In the genomic region with DNA sequence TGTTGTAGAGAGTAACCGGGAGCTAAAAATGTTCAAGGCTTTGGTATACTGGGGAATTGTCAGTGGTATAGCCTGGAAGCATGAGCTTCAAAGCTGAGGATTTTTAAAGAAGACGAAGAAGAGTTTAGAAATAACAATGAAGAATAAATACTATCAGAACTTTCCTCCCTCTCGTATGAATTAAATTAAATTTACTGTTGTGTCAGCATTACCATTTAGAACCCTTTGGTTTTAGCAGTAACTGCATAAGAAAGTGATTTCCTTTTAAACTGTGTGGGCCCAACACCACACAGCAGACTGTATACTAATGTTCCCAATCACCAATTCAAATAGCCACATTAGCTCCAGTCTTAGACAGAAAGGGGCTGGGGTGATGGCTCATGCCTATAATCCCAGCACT, we compare ENCODE assay signal across 3 cellular contexts.
TF ChIP-seq lines count a peak whose summit lies in the region.

No MANE protein-coding gene starts in this region.

TF ChIP-seq in HepG2, 621 proteins besides CTCF, POLR2A, EP300 and RAD21:
- TF ChIP-seq SETDB1 (CRISPR knock-in tag; IDR thresholded peaks at IDR 0.05; ENCODE audit: borderline replicate concordance) (no peak), ZNF263 (CRISPR knock-in tag; IDR thresholded peaks at IDR 0.05) (no peak), PRMT3 (CRISPR knock-in tag; IDR thresholded peaks at IDR 0.05; ENCODE audit: borderline replicate concordance, low read depth) (no peak), MAFK (conservative IDR thresholded peaks at IDR 0.05 in 1 of 2, IDR thresholded peaks at IDR 0.05 in 1 of 2; ENCODE audit: low read length in 2 of 2) (peak in 1 of 2 experiments; percentile 75; a peak in 3 of 4 replicates), MAFF (IDR thresholded peaks at IDR 0.05; ENCODE audit: low read depth, low read length) (peak; percentile 43; the same call in 1 of the 2 replicates)

TF ChIP-seq in IMR-90, 13 proteins besides CTCF, POLR2A, EP300 and RAD21:
- TF ChIP-seq MAFK (IDR thresholded peaks at IDR 0.05; ENCODE audit: low read depth, low read length), result peak; percentile 65
- TF ChIP-seq SMC3 (IDR thresholded peaks at IDR 0.05; ENCODE audit: low read depth, low read length), result no peak
- TF ChIP-seq MXI1 (IDR thresholded peaks at IDR 0.05; ENCODE audit: borderline replicate concordance, low read depth, low read length), result no peak
- TF ChIP-seq CHD1 (IDR thresholded peaks at IDR 0.05; ENCODE audit: low read depth, low read length), result no peak
- TF ChIP-seq NFE2L2 (IDR thresholded peaks at IDR 0.05; ENCODE audit: low read depth, low read length), result no peak
- no peak for TF ChIP-seq RCOR1 (IDR thresholded peaks at IDR 0.05; ENCODE audit: insufficient replicate concordance, low read length)

TF ChIP-seq in K562, 482 proteins besides CTCF, POLR2A, EP300 and RAD21:
- 0 out of 2 replicates have a peak, but pooled peaks have one; percentile 11 for TF ChIP-seq MAFK (IDR thresholded peaks at IDR 0.05; ENCODE audit: low read length)
- TF ChIP-seq BHLHE40 (IDR thresholded peaks at IDR 0.05; ENCODE audit: low read length), result no peak
- peak; percentile 37; the same call in 1 of the 2 replicates for TF ChIP-seq C11orf30 (IDR thresholded peaks at IDR 0.05; ENCODE audit: low read depth)
- TF ChIP-seq ZNF316 (IDR thresholded peaks at IDR 0.05), result peak; percentile 73
- TF ChIP-seq MAFF (IDR thresholded peaks at IDR 0.05; ENCODE audit: low read length), result peak; percentile 33
